In the genomic region with DNA sequence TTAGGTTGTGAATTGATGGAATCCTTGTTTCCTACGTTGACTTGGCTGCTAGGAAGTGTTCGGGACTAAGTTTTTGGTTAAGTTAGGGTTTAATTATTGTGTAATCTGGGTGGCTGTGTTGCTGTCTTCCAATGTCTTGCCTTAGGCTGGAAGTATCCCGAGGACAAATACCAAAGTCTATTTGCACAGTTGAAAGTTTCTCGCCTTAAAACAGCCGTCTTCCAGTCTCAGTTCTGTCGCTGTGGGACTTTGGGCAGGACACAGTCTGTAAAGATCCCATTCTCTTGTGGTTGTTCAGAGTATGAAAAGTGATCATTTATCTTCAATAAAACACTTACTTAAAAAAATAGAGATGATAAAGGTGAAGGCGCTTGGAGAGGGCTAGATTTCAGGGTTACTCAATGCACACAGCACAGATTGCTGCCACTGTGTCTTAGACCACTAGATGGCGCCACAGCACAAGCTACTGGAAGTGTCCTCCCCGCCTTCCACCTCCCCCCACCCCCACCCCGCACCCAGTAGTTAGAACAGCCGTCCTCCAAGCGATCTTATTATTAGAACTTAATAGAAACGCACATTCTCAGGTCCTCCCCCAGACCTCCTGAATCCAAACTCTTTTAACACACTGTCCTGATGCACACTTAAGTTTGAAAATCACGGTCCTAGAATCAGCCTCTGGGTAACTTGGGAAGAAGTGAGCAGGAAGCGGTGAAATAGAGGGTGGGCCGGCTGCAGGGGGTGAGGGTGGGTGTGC, we compare ENCODE assay signal across 8 cellular contexts. TPM values are rescaled to one million over a fixed set of nuclear protein-coding genes. Genes with fewer than 3 reads are reported as not detected.
DNase-seq lines count a peak whose midpoint lies in the region; ATAC-seq and TF ChIP-seq lines count a peak whose summit lies in the region.

No MANE protein-coding gene starts in this region.

- H3K27ac ChIP-seq in neuronal stem cell (replicated peaks; ENCODE audit: low read length) (no peak overlapping the region), stomach (no peak overlapping the region)

- H3K4ac ChIP-seq in neuronal stem cell (ENCODE audit: low read length), result no peak overlapping the region

- H2AFZ ChIP-seq in neuronal stem cell (ENCODE audit: low read length), result peak overlapping the region; percentile 75

- H3K4me3 ChIP-seq in fibroblast of mammary gland (ENCODE audit: control insufficient read depth, low read depth, low read length) (no peak overlapping the region), neuronal stem cell (ENCODE audit: low read length in 2 of 2) (peak overlapping the region in 1 of 2 donors; percentile 16), stomach (peak overlapping the region in 1 of 4 donors; percentile 10)

- H3K36me3 ChIP-seq in ES-I3 (ENCODE audit: insufficient read depth, low read length) (no peaks in the 10 kb centered on the region), neuronal stem cell (replicated peaks in 1 of 2; ENCODE audit: control insufficient read depth in 2 of 2, insufficient read depth in 2 of 2, low read length in 2 of 2) (peaks cover 0 to 1% of the 10 kb centered on the region in 2 donors), stomach (peaks cover 0 to 11% (median 3%) of the 10 kb centered on the region in 4 donors)

- H4K8ac ChIP-seq in neuronal stem cell (ENCODE audit: low read depth, low read length), result no peak overlapping the region

- no peak overlapping the region for H3K14ac ChIP-seq in neuronal stem cell (ENCODE audit: low read length)

- ATAC-seq in HG02763 (IDR thresholded peaks at IDR 0.05; ENCODE audit: unreplicated experiment), result no peak

- no peak overlapping the region for H2AK5ac ChIP-seq in neuronal stem cell (ENCODE audit: low read depth, low read length)

- H4K91ac ChIP-seq in neuronal stem cell (ENCODE audit: low read depth, low read length, poor library complexity), result no peak overlapping the region

- no peak for TF ChIP-seq POLR2A in stomach (IDR thresholded peaks at IDR 0.05)

- intact Hi-C loops in stomach (cut with DNase I; ENCODE audit: low total_unique reads), result loop anchor here (5.0 kb wide), 1 partner anchor 616 kb away; the partner anchor contains the start of gene CCDC182

- H3K4me1 ChIP-seq in ES-I3 (ENCODE audit: insufficient read depth, low read length), result peaks cover 17% of the 10 kb centered on the region
- H3K4me1 ChIP-seq in neuronal stem cell (ENCODE audit: control insufficient read depth in 2 of 2, insufficient read depth in 1 of 2, low read depth in 1 of 2, low read length in 2 of 2), result peaks cover 4 to 20% of the 10 kb centered on the region in 2 donors
- H3K4me1 ChIP-seq in stomach, result peaks cover 0 to 9% (median 4%) of the 10 kb centered on the region in 4 donors

- H3K9ac ChIP-seq in ES-I3 (ENCODE audit: low read depth, low read length), result peak overlapping the region; percentile 31; the same call in 1 of the 2 replicates
- H3K9ac ChIP-seq in neuronal stem cell (ENCODE audit: low read depth, low read length, poor library complexity), result no peak overlapping the region

- H2BK5ac ChIP-seq in neuronal stem cell (ENCODE audit: low read length), result no peak overlapping the region

- TF ChIP-seq EP300 in stomach (IDR thresholded peaks at IDR 0.05), result no peak

- H3K27me3 ChIP-seq in neuronal stem cell (ENCODE audit: control insufficient read depth in 3 of 3, insufficient read depth in 3 of 3, low read depth in 1 of 3, low read length in 3 of 3) (no peaks in the 10 kb centered on the region), stomach (no peaks in the 10 kb centered on the region)

- no peak overlapping the region for H3K23ac ChIP-seq in neuronal stem cell (ENCODE audit: low read depth, low read length, poor library complexity)

- no peak overlapping the region for H2BK15ac ChIP-seq in neuronal stem cell (ENCODE audit: low read length)

- no CpG with 5 or more reads among the region's 16 CpGs for WGBS in neuronal stem cell (ENCODE audit: extremely low coverage in 2 of 2, insufficient read length in 2 of 2, insufficient replicate concordance in 1 of 2), 2 donors
- WGBS in stomach, 5 donors, result 10 to 22% (median 15%) methylated on average over 16 of the region's 16 CpGs

- H3K9me3 ChIP-seq in ES-I3 (ENCODE audit: control insufficient read depth, insufficient read depth, low read length) (no peaks in the 10 kb centered on the region), neuronal stem cell (replicated peaks in 1 of 2; ENCODE audit: control insufficient read depth in 2 of 2, insufficient read depth in 1 of 2, low read depth in 1 of 2, low read length in 2 of 2) (no peaks in the 10 kb centered on the region), stomach (no peaks in the 10 kb centered on the region)

- H2BK120ac ChIP-seq in neuronal stem cell (ENCODE audit: low read depth, low read length), result no peak overlapping the region

- no peaks in the 10 kb centered on the region for H3K79me1 ChIP-seq in neuronal stem cell (ENCODE audit: low read depth, low read length)

- DNase-seq in KG1 (lab: John Stamatoyannopoulos, UW) (peak; percentile 36), OCI-M2 (lab: John Stamatoyannopoulos, UW; ENCODE audit: unreplicated experiment) (peak; percentile 18), fibroblast of mammary gland (ENCODE audit: low read depth) (peak; percentile 72), neuronal stem cell (ENCODE audit: low spot score) (peak; percentile 87), stomach (peak; percentile 91)
- peak; percentile 84 to 87 for DNase-seq in activated T-cell treated with anti-CD3 and anti-CD28 coated beads, Interleukin-2, amount 50 U/mL, for 48 hours

- TF ChIP-seq CTCF in fibroblast of mammary gland (conservative IDR thresholded peaks at IDR 0.05; ENCODE audit: control insufficient read depth, insufficient read depth, low read depth, low read length), result peak; percentile 71
- TF ChIP-seq CTCF in stomach (IDR thresholded peaks at IDR 0.05), result peak in 5 of 7 experiments; percentile 40 to 92 (median 89)

- H3K18ac ChIP-seq in neuronal stem cell (ENCODE audit: low read length), result no peak overlapping the region

- peak overlapping the region; percentile 43 for H3K4me2 ChIP-seq in neuronal stem cell (ENCODE audit: insufficient read depth, low read length, poor library complexity, severe bottlenecking)

- no peak overlapping the region for H2BK12ac ChIP-seq in neuronal stem cell (ENCODE audit: low read length)

RNA-seq across cellular contexts. Expression of gene AKAP1, which starts 45.8 kb away (rescaled TPM):
- polyA plus RNA-seq in neuronal stem cell (2013, experiment 1 of 2), result 12.3 TPM
- polyA plus RNA-seq in neuronal stem cell (2013, experiment 2 of 2), result 13.3 TPM
- total RNA-seq in stomach, result 100 to 1,000 TPM in 3 of 5 donors, 10 to 100 TPM in 2; 49.6 to 348 (median 127) TPM
- 10 to 100 TPM in 1 of 3 donors, 1 to 10 TPM in 2; 6.6 to 26.2 (median 8.2) TPM for polyA plus RNA-seq in stomach

Comparison
In these comparisons a context has a peak if more than half of its experiments do, and no peak if none do; other contexts are left out.
1. DNase-seq: peak in every context shown above with its lines; median percentile 91 in stomach; 87 in neuronal stem cell; 86 in activated T-cell treated with anti-CD3 and anti-CD28 coated beads, Interleukin-2, amount 50 U/mL, for 48 hours; 72 in fibroblast of mammary gland; 36 in KG1; 18 in OCI-M2.